ENCODE assay signal across 20 cellular contexts in the genomic region with DNA sequence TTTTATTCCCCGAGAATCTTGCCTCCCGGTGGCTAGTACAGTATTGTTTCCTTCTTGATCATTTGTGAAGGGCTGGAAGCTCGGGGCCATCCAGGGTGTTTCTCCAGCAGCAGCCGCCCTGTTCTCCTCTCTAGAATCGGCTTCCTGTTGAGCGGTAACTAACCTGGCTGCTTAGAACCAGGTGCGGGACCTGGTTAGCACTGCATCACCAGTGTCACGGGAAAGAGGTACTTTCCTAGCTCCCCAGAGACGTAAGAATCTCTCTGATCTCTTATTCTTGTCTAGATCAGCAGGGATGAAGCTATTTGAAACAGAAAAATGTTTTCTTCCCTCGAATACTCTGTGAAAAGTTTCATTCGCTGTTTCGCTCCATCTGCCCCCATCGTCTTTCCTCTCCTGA.
A peak's percentile ranks its signal among the peaks of the same experiment; 100 is the strongest.
DNase-seq lines count a peak whose midpoint lies in the region; ATAC-seq, FAIRE-seq and TF ChIP-seq lines count a peak whose summit lies in the region.
"Had no signal": no experiment of that assay in that cellular context is flagged by ENCODE, and none has a peak within 500 bp of the region (broad histone marks: within the 10 kb centered on the region; RNA-seq: fewer than 3 reads in every experiment).

No MANE protein-coding gene starts in this region.

- H3F3A ChIP-seq in GM23338 (replicated peaks; ENCODE audit: low read depth): no peaks in the 10 kb centered on the region

- H3K9me3 ChIP-seq in small intestine (ENCODE audit: control insufficient read depth, low read depth): no peaks in the 10 kb centered on the region
- H3K9me3 ChIP-seq: esophagus squamous epithelium, MG63, sigmoid colon had no signal

- H3K9me2 ChIP-seq in GM23338 (ENCODE audit: insufficient read depth): no peaks in the 10 kb centered on the region

- H3K27me3 ChIP-seq in GM23338 (ENCODE audit: insufficient read depth): no peaks in the 10 kb centered on the region
- no peaks in the 10 kb centered on the region for H3K27me3 ChIP-seq in small intestine (ENCODE audit: control insufficient read depth in 2 of 2, insufficient read depth in 2 of 2, low read length in 2 of 2)
- H3K27me3 ChIP-seq: esophagus squamous epithelium, MG63, sigmoid colon had no signal

- H3K4me1 ChIP-seq in GM23338 (ENCODE audit: insufficient read depth) (no peaks in the 10 kb centered on the region), small intestine (ENCODE audit: control insufficient read depth in 2 of 2, insufficient read depth in 1 of 2, low read depth in 1 of 2, low read length in 1 of 2) (no peaks in the 10 kb centered on the region)
- H3K4me1 ChIP-seq: parathyroid adenoma had no signal

- peak overlapping the region; percentile 86 for H3K27ac Mint-ChIP-seq in activated naive CD4-positive, alpha-beta T cell treated with anti-CD3 and anti-CD28 coated beads for 36 hours
- peak overlapping the region; percentile 68; the same call in 1 of the 2 replicates for H3K27ac Mint-ChIP-seq in GM23338
- peak overlapping the region; percentile 77 for H3K27ac Mint-ChIP-seq in activated naive CD8-positive, alpha-beta T cell treated with anti-CD3 and anti-CD28 coated beads, Interleukin-2, amount 50 U/mL, for 24 hours
- peak overlapping the region; percentile 83 for H3K27ac Mint-ChIP-seq in stimulated activated memory B cell treated with anti-CD40 and anti-IgM and Interleukin-4, amounts not matched to agents 10 μg/mL and 1 μg/mL and 100 μg/mL, for 72 hours

- intact Hi-C loops in activated naive CD4-positive, alpha-beta T cell treated with anti-CD3 and anti-CD28 coated beads for 36 hours (cut with micrococcal nuclease): loop anchor here (2.0 kb wide), 1 partner anchor 22 kb away; no protein-coding TSS in a partner anchor

- no peak overlapping the region for H2AFZ ChIP-seq in GM23338
- H2AFZ ChIP-seq: parathyroid adenoma had no signal

- 79 to 90% (median 83%) methylated on average over 13 of the region's 13 CpGs for WGBS in small intestine, 3 donors

- ATAC-seq in GM23338 (no peak; the same call in 2 of the 3 replicates), HG03135 (IDR thresholded peaks at IDR 0.05; ENCODE audit: unreplicated experiment) (no peak)
- ATAC-seq in activated naive CD8-positive, alpha-beta T cell treated with anti-CD3 and anti-CD28 coated beads, Interleukin-2, amount 50 U/mL, for 24 hours: no peak
- peak; percentile 62 for ATAC-seq in stimulated activated memory B cell treated with anti-CD40 and anti-IgM and Interleukin-4, amounts not matched to agents 10 μg/mL and 1 μg/mL and 100 μg/mL, for 72 hours
- ATAC-seq: Right ventricle myocardium inferior had no signal

- CTCF ChIA-PET in activated naive CD4-positive, alpha-beta T cell treated with anti-CD3 and anti-CD28 coated beads for 36 hours (lab: Charles Lee): interaction anchor here (0.7 to 1.8 kb wide), 3 partner anchors 13 to 91 kb away, joined by 3 to 11 read pairs (median 3); no protein-coding TSS in a partner anchor

- no peak overlapping the region for H3K4me2 ChIP-seq in GM23338

- no peaks in the 10 kb centered on the region for H3K9me3 Mint-ChIP-seq in activated naive CD4-positive, alpha-beta T cell treated with anti-CD3 and anti-CD28 coated beads for 36 hours
- H3K9me3 Mint-ChIP-seq in GM23338: no peaks in the 10 kb centered on the region
- H3K9me3 Mint-ChIP-seq in activated naive CD8-positive, alpha-beta T cell treated with anti-CD3 and anti-CD28 coated beads, Interleukin-2, amount 50 U/mL, for 24 hours: no peaks in the 10 kb centered on the region
- H3K9me3 Mint-ChIP-seq in stimulated activated memory B cell treated with anti-CD40 and anti-IgM and Interleukin-4, amounts not matched to agents 10 μg/mL and 1 μg/mL and 100 μg/mL, for 72 hours: no peaks in the 10 kb centered on the region

- TF ChIP-seq CTCF in GM23338 (conservative IDR thresholded peaks at IDR 0.05; ENCODE audit: low read depth in 2 of 2): no peak

- H3K79me2 ChIP-seq in GM23338 (replicated peaks; ENCODE audit: insufficient read depth): no peaks in the 10 kb centered on the region
- H3K79me2 ChIP-seq: parathyroid adenoma had no signal

- H3K4me1 Mint-ChIP-seq in activated naive CD4-positive, alpha-beta T cell treated with anti-CD3 and anti-CD28 coated beads for 36 hours (ENCODE audit: low read depth): peaks cover 77% of the 10 kb centered on the region
- H3K4me1 Mint-ChIP-seq in GM23338: peaks cover 15% of the 10 kb centered on the region
- peaks cover 73% of the 10 kb centered on the region for H3K4me1 Mint-ChIP-seq in activated naive CD8-positive, alpha-beta T cell treated with anti-CD3 and anti-CD28 coated beads, Interleukin-2, amount 50 U/mL, for 24 hours
- peaks cover 82% of the 10 kb centered on the region for H3K4me1 Mint-ChIP-seq in stimulated activated memory B cell treated with anti-CD40 and anti-IgM and Interleukin-4, amounts not matched to agents 10 μg/mL and 1 μg/mL and 100 μg/mL, for 72 hours

- H3K27ac ChIP-seq in GM23338 (ENCODE audit: low read depth) (no peak overlapping the region), small intestine (ENCODE audit: low read depth in 1 of 2, low read length in 1 of 2) (no peak overlapping the region)
- H3K27ac ChIP-seq: parathyroid adenoma, sigmoid colon had no signal

- no peaks in the 10 kb centered on the region for H3K36me3 ChIP-seq in GM23338 (ENCODE audit: insufficient read depth)
- peaks cover 0 to 4% of the 10 kb centered on the region in 2 donors for H3K36me3 ChIP-seq in small intestine (ENCODE audit: control insufficient read depth in 2 of 2, insufficient read depth in 2 of 2, low read length in 2 of 2)
- H3K36me3 ChIP-seq: MG63 had no signal

- no peaks in the 10 kb centered on the region; the same call in 1 of the 2 replicates for H4K20me1 ChIP-seq in GM23338 (replicated peaks; ENCODE audit: insufficient read depth)

- H3K36me3 Mint-ChIP-seq in activated naive CD4-positive, alpha-beta T cell treated with anti-CD3 and anti-CD28 coated beads for 36 hours (ENCODE audit: low read depth): peaks cover 41% of the 10 kb centered on the region
- no peaks in the 10 kb centered on the region for H3K36me3 Mint-ChIP-seq in GM23338 (ENCODE audit: low read depth)
- H3K36me3 Mint-ChIP-seq in activated naive CD8-positive, alpha-beta T cell treated with anti-CD3 and anti-CD28 coated beads, Interleukin-2, amount 50 U/mL, for 24 hours (ENCODE audit: low read depth): peaks cover 78% of the 10 kb centered on the region
- H3K36me3 Mint-ChIP-seq in stimulated activated memory B cell treated with anti-CD40 and anti-IgM and Interleukin-4, amounts not matched to agents 10 μg/mL and 1 μg/mL and 100 μg/mL, for 72 hours: peaks cover 84% of the 10 kb centered on the region

- H3K4me3 ChIP-seq in GM23338: no peak overlapping the region
- no peak overlapping the region for H3K4me3 ChIP-seq in small intestine (ENCODE audit: low read depth in 1 of 2, low read length in 2 of 2)
- H3K4me3 ChIP-seq: esophagus squamous epithelium, MG63, sigmoid colon had no signal

- H3K27me3 Mint-ChIP-seq in activated naive CD4-positive, alpha-beta T cell treated with anti-CD3 and anti-CD28 coated beads for 36 hours (ENCODE audit: low read depth): no peaks in the 10 kb centered on the region
- H3K27me3 Mint-ChIP-seq in GM23338 (ENCODE audit: insufficient read depth, low read depth, poor library complexity): peaks cover 10% of the 10 kb centered on the region
- no peaks in the 10 kb centered on the region for H3K27me3 Mint-ChIP-seq in activated naive CD8-positive, alpha-beta T cell treated with anti-CD3 and anti-CD28 coated beads, Interleukin-2, amount 50 U/mL, for 24 hours
- no peaks in the 10 kb centered on the region for H3K27me3 Mint-ChIP-seq in stimulated activated memory B cell treated with anti-CD40 and anti-IgM and Interleukin-4, amounts not matched to agents 10 μg/mL and 1 μg/mL and 100 μg/mL, for 72 hours

- FAIRE-seq in small intestine (lab: Jason Lieb, UNC): no peak

- peak; percentile 61 for DNase-seq in activated naive CD4-positive, alpha-beta T cell treated with anti-CD3 and anti-CD28 coated beads for 36 hours
- no peak for DNase-seq in activated naive CD4-positive, alpha-beta T cell (lab: John Stamatoyannopoulos, UW)
- DNase-seq in GM23338 (ENCODE audit: low spot score) (peak; percentile 22), small intestine (no peak)
- DNase-seq in activated naive CD8-positive, alpha-beta T cell treated with anti-CD3 and anti-CD28 coated beads, Interleukin-2, amount 50 U/mL, for 24 hours: no peak
- DNase-seq: activated CD4-positive, alpha-beta T cell treated with anti-CD3 and anti-CD28 coated beads for 4 hours; activated effector memory CD4-positive, alpha-beta T cell treated with anti-CD3 and anti-CD28 coated beads, Interleukin-2, amount 50 U/mL, for 16 hours; dermis blood vessel endothelial cell; DMS 273 treated with DMSO at 0.1 percent for 48 hours; esophagus squamous epithelium; MG63; NCI-H1694 treated with DMSO at 0.1 percent for 48 hours; NCI-H446; sigmoid colon; stimulated activated CD4-positive, alpha-beta T cell treated with anti-CD3 and anti-CD28 coated beads, Interleukin-1b, Interleukin-23, amount 100 ng/mL, for 48 hours; substantia nigra had no signal

- H3K4me3 Mint-ChIP-seq in activated naive CD4-positive, alpha-beta T cell treated with anti-CD3 and anti-CD28 coated beads for 36 hours: peak overlapping the region; percentile 16
- H3K4me3 Mint-ChIP-seq in GM23338: no peak overlapping the region
- no peak overlapping the region for H3K4me3 Mint-ChIP-seq in activated naive CD8-positive, alpha-beta T cell treated with anti-CD3 and anti-CD28 coated beads, Interleukin-2, amount 50 U/mL, for 24 hours
- H3K4me3 Mint-ChIP-seq in stimulated activated memory B cell treated with anti-CD40 and anti-IgM and Interleukin-4, amounts not matched to agents 10 μg/mL and 1 μg/mL and 100 μg/mL, for 72 hours: no peak overlapping the region

TF ChIP-seq in GM23338, 12 proteins besides CTCF, POLR2A, EP300 and RAD21 (continues in another document):
- TF ChIP-seq EZH2 (IDR thresholded peaks at IDR 0.05; ENCODE audit: low read depth, unreplicated experiment): no peak

Comparison
In these comparisons a context has a peak if more than half of its experiments do, and no peak if none do; other contexts are left out.
1. DNase-seq: peak in activated naive CD4-positive, alpha-beta T cell treated with anti-CD3 and anti-CD28 coated beads for 36 hours (single experiment) and GM23338 (single experiment); none in activated naive CD4-positive, alpha-beta T cell (0 of 4), activated naive CD8-positive, alpha-beta T cell treated with anti-CD3 and anti-CD28 coated beads, Interleukin-2, amount 50 U/mL, for 24 hours (single experiment) and small intestine (single experiment).
2. Peak in every context shown above with its lines, with median percentiles within 50 percentile points of each other: H3K27ac Mint-ChIP-seq.